ENCODE assay signal across 16 cellular contexts in the genomic region with DNA sequence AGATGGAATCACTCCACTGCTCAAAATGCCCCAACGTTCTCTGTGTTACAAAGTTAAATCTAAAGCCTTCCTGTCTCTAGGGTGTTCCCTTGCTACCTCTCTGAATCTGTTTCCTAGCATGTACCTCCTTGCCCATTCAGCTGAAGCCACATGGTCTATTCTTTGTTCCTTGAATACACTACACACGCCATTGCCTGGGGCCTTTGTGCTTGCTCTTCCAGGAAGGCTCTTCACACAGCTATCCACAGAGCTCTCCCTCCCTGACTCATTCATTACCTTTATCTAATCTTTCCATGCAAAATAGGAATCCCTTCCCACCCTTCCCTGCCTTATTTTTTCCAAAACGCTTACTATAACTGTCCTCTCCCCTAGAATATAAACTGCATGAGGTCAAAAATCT.
DNase-seq lines count a peak whose midpoint lies in the region; ATAC-seq and TF ChIP-seq lines count a peak whose summit lies in the region.
"Had no signal": no experiment of that assay in that cellular context is flagged by ENCODE, and none has a peak within 500 bp of the region (broad histone marks: within the 10 kb centered on the region; RNA-seq: fewer than 3 reads in every experiment).

No MANE protein-coding gene starts in this region.

- POLR2A ChIA-PET in T-cell (lab: Charles Lee), result interaction anchor here (0.6 to 0.7 kb wide), 2 partner anchors 30 to 38 kb away, joined by 4 to 10 read pairs; no protein-coding TSS in a partner anchor

- TF ChIP-seq CTCF in fibroblast of pulmonary artery (IDR thresholded peaks at IDR 0.05; ENCODE audit: low read length, missing control alignments) (no peak), dorsolateral prefrontal cortex (IDR thresholded peaks at IDR 0.05 in 54 of 56, conservative IDR thresholded peaks at IDR 0.05 in 2 of 56; ENCODE audit: low read depth in 1 of 56, partially characterized antibody in 56 of 56) (no peak), heart right ventricle (IDR thresholded peaks at IDR 0.05) (no peak)

- H3K36me3 Mint-ChIP-seq in activated CD8-positive, alpha-beta memory T cell treated with anti-CD3 and anti-CD28 coated beads, Interleukin-2, amount 10 ng/mL, durations not matched to agents 7 days and 5 days, result peaks cover 27% of the 10 kb centered on the region
- no peaks in the 10 kb centered on the region for H3K36me3 Mint-ChIP-seq in T-cell
- H3K36me3 Mint-ChIP-seq: type B pancreatic cell had no signal

- H3K27me3 ChIP-seq in thymus (ENCODE audit: control insufficient read depth, insufficient read depth) (no peaks in the 10 kb centered on the region), dorsolateral prefrontal cortex (no peaks in the 10 kb centered on the region), heart right ventricle (no peaks in the 10 kb centered on the region)
- H3K27me3 ChIP-seq: esophagus squamous epithelium, right lobe of liver had no signal

- H3K36me3 ChIP-seq in thymus (ENCODE audit: control insufficient read depth, insufficient read depth) (no peaks in the 10 kb centered on the region), heart right ventricle (no peaks in the 10 kb centered on the region)
- H3K36me3 ChIP-seq: esophagus squamous epithelium, HAP-1, right lobe of liver had no signal

- peaks cover 94% of the 10 kb centered on the region for H3K4me1 Mint-ChIP-seq in activated CD8-positive, alpha-beta memory T cell treated with anti-CD3 and anti-CD28 coated beads, Interleukin-2, amount 10 ng/mL, durations not matched to agents 7 days and 5 days
- peaks cover 76 to 87% (median 85%) of the 10 kb centered on the region in 3 donors for H3K4me1 Mint-ChIP-seq in T-cell

- no peak for ATAC-seq in activated CD8-positive, alpha-beta memory T cell treated with anti-CD3 and anti-CD28 coated beads, Interleukin-2, amount 10 ng/mL, durations not matched to agents 7 days and 5 days
- no peak for ATAC-seq in T-cell (replicated peaks in 1 of 4)
- no peak for ATAC-seq in heart right ventricle
- ATAC-seq: Panc1, right lobe of liver had no signal

- H3K9me3 ChIP-seq in thymus (ENCODE audit: control insufficient read depth) (no peaks in the 10 kb centered on the region), heart right ventricle (no peaks in the 10 kb centered on the region)
- H3K9me3 ChIP-seq: esophagus squamous epithelium, HAP-1, right lobe of liver had no signal

- DNase-seq in activated CD8-positive, alpha-beta memory T cell treated with anti-CD3 and anti-CD28 coated beads, Interleukin-2, amount 10 ng/mL, durations not matched to agents 7 days and 5 days, result no peak
- no peak for DNase-seq in activated CD8-positive, alpha-beta memory T cell treated with anti-CD3 and anti-CD28 coated beads, Interleukin-2, amount 50 U/mL, for 4 hours
- DNase-seq in T-cell (no peak), fibroblast of pulmonary artery (ENCODE audit: low read depth) (peak; percentile 46), dorsolateral prefrontal cortex (no peak), hypothalamus (lab: John Stamatoyannopoulos, UW) (no peak), heart right ventricle (no peak)
- DNase-seq: activated CD4-positive, CD25-positive, alpha-beta regulatory T cell treated with anti-CD3 and anti-CD28 coated beads, Interleukin-2, amount 50 U/mL, for 72 hours; esophagus squamous epithelium; NCI-H446; right lobe of liver; stimulated activated CD4-positive, alpha-beta T cell treated with anti-CD3 and anti-CD28 coated beads, Interleukin-2, amount 100 ng/mL, for 48 hours had no signal

- intact Hi-C loops in dorsolateral prefrontal cortex (cut with DNase I), result no loop called here
- intact Hi-C loops in heart right ventricle (cut with DNase I), result no loop called here

- H3K4me3 ChIP-seq in fibroblast of pulmonary artery (replicated peaks; ENCODE audit: low read depth, low read length) (no peak overlapping the region), thymus (ENCODE audit: low read length) (no peak overlapping the region), dorsolateral prefrontal cortex (no peak overlapping the region), heart right ventricle (no peak overlapping the region)
- H3K4me3 ChIP-seq: esophagus squamous epithelium, HAP-1, right lobe of liver had no signal

- CTCF ChIA-PET in activated CD8-positive, alpha-beta memory T cell treated with anti-CD3 and anti-CD28 coated beads, Interleukin-2, amount 10 ng/mL, durations not matched to agents 7 days and 5 days (lab: Charles Lee), result interaction anchor here (0.9 to 7.0 kb wide), 6 partner anchors 20 to 54 kb away, joined by 3 to 50 read pairs (median 6); no protein-coding TSS in a partner anchor
- CTCF ChIA-PET in T-cell (lab: Charles Lee), result interaction anchor here (0.6 to 0.9 kb wide), 3 partner anchors 31 to 88 kb away, joined by 3 to 9 read pairs (median 9); no protein-coding TSS in a partner anchor

- H3K27ac ChIP-seq in thymus (ENCODE audit: low read depth), result peak overlapping the region; percentile 37
- H3K27ac ChIP-seq in dorsolateral prefrontal cortex, result no peak overlapping the region
- H3K27ac ChIP-seq in heart right ventricle, result no peak overlapping the region
- H3K27ac ChIP-seq: esophagus squamous epithelium, right lobe of liver had no signal

- no peak overlapping the region for H3K4me3 Mint-ChIP-seq in activated CD8-positive, alpha-beta memory T cell treated with anti-CD3 and anti-CD28 coated beads, Interleukin-2, amount 10 ng/mL, durations not matched to agents 7 days and 5 days
- no peak overlapping the region for H3K4me3 Mint-ChIP-seq in T-cell
- H3K4me3 Mint-ChIP-seq: type B pancreatic cell had no signal

- no peaks in the 10 kb centered on the region for H3K9me3 Mint-ChIP-seq in activated CD8-positive, alpha-beta memory T cell treated with anti-CD3 and anti-CD28 coated beads, Interleukin-2, amount 10 ng/mL, durations not matched to agents 7 days and 5 days (ENCODE audit: low read depth)
- H3K9me3 Mint-ChIP-seq in T-cell, result no peaks in the 10 kb centered on the region

- WGBS in thymus, result 68% methylated on average over 3 of the region's 3 CpGs
- 85 to 88% methylated on average over 3 of the region's 3 CpGs for WGBS in heart right ventricle, 2 donors

- H3K27ac Mint-ChIP-seq in activated CD8-positive, alpha-beta memory T cell treated with anti-CD3 and anti-CD28 coated beads, Interleukin-2, amount 10 ng/mL, durations not matched to agents 7 days and 5 days, result peak overlapping the region; percentile 38
- H3K27ac Mint-ChIP-seq in T-cell, result peak overlapping the region; percentile 64 to 69
- H3K27ac Mint-ChIP-seq: type B pancreatic cell had no signal

- H3K27me3 Mint-ChIP-seq in activated CD8-positive, alpha-beta memory T cell treated with anti-CD3 and anti-CD28 coated beads, Interleukin-2, amount 10 ng/mL, durations not matched to agents 7 days and 5 days, result no peaks in the 10 kb centered on the region
- no peaks in the 10 kb centered on the region for H3K27me3 Mint-ChIP-seq in T-cell

- peaks cover 77% of the 10 kb centered on the region for H3K4me1 ChIP-seq in thymus (ENCODE audit: control insufficient read depth, insufficient read depth, low read length)
- H3K4me1 ChIP-seq in heart right ventricle, result peaks cover 0 to 56% (median 0%) of the 10 kb centered on the region in 9 donors
- H3K4me1 ChIP-seq: HAP-1, right lobe of liver had no signal
